Comparison of ENCODE assay signal across 12 cellular contexts in genomic region chr10:114131094-114131493, GRCh38. TPM values are rescaled to one million over a fixed set of nuclear protein-coding genes. Genes with fewer than 3 reads are reported as not detected.
A peak's percentile ranks its signal among the peaks of the same experiment; 100 is the strongest.
DNase-seq lines count a peak whose midpoint lies in the region; ATAC-seq lines count a peak whose summit lies in the region.
"Had no signal": no experiment of that assay in that cellular context is flagged by ENCODE, and none has a peak within 500 bp of the region (broad histone marks: within the 10 kb centered on the region; RNA-seq: fewer than 3 reads in every experiment).

No MANE protein-coding gene starts in this region.

- no peaks in the 10 kb centered on the region for H3K9me3 Mint-ChIP-seq in memory B cell

- H3K27me3 Mint-ChIP-seq in memory B cell, result no peaks in the 10 kb centered on the region

- H3K79me2 ChIP-seq in Karpas-422 (ENCODE audit: low read length), result no peaks in the 10 kb centered on the region

- H3K27ac ChIP-seq in Karpas-422 (ENCODE audit: low read length), result peak overlapping the region; percentile 64
- no peak overlapping the region for H3K27ac ChIP-seq in aorta (ENCODE audit: low read depth in 1 of 2, low read length in 2 of 2)

- H3K4me1 Mint-ChIP-seq in memory B cell, result peaks cover 13% of the 10 kb centered on the region
- H3K4me1 Mint-ChIP-seq: mesothelial cell of epicardium had no signal

- ATAC-seq in GM18858 (IDR thresholded peaks at IDR 0.05; ENCODE audit: unreplicated experiment) (peak; percentile 68), GM21723 (IDR thresholded peaks at IDR 0.05; ENCODE audit: unreplicated experiment) (peak; percentile 90), memory B cell (ENCODE audit: low read depth) (peak; percentile 99), aorta (ENCODE audit: low FRiP score) (no peak)

- H3K36me3 ChIP-seq in Karpas-422 (ENCODE audit: insufficient read depth, low read length), result peaks cover 8% of the 10 kb centered on the region; the same call in 1 of the 2 replicates
- H3K36me3 ChIP-seq in aorta (ENCODE audit: control insufficient read depth in 1 of 2, insufficient read depth in 2 of 2, low read length in 1 of 2), result peaks cover 4 to 12% of the 10 kb centered on the region in 2 donors

- H3K9me3 ChIP-seq in Karpas-422 (ENCODE audit: low read length) (no peaks in the 10 kb centered on the region), aorta (ENCODE audit: control insufficient read depth, low read length) (no peaks in the 10 kb centered on the region)

- H3K4me1 ChIP-seq in Karpas-422 (ENCODE audit: low read length) (peaks cover 12% of the 10 kb centered on the region), aorta (ENCODE audit: control insufficient read depth in 1 of 2, insufficient read depth in 2 of 2, low read length in 2 of 2) (no peaks in the 10 kb centered on the region)

- H2AFZ ChIP-seq in Karpas-422 (ENCODE audit: low read length), result peak overlapping the region; percentile 80

- no peak overlapping the region for H3K9ac ChIP-seq in Karpas-422 (ENCODE audit: low read length)

- intact Hi-C loops in aorta (cut with DNase I), result no loop called here

- WGBS in aorta, 2 donors, result 89 to 90% methylated on average over 3 of the region's 3 CpGs

- peak overlapping the region; percentile 5 for H3K4me3 Mint-ChIP-seq in memory B cell
- H3K4me3 Mint-ChIP-seq: mesothelial cell of epicardium had no signal

- H3K36me3 Mint-ChIP-seq in memory B cell, result peaks cover 39% of the 10 kb centered on the region

- peak; percentile 76 for DNase-seq in Karpas-422
- DNase-seq in memory B cell (ENCODE audit: low spot score in 2 of 2), result peak in 1 of 2 donors; percentile 30
- no peak for DNase-seq in NCI-H187 (lab: John Stamatoyannopoulos, UW)
- no peak for DNase-seq in aorta
- DNase-seq in superior temporal gyrus (ENCODE audit: extremely low spot score), result no peak
- DNase-seq: activated CD4-positive, alpha-beta T cell treated with anti-CD3 and anti-CD28 coated beads, Interleukin-2, amount 50 U/mL, for 1 hour; amygdala; DMS153; NCI-H2029 treated with DMSO at 0.1 percent for 48 hours had no signal

- H3K4me2 ChIP-seq in Karpas-422 (ENCODE audit: low read depth, low read length, poor library complexity, severe bottlenecking), result peak overlapping the region; percentile 57

- H3K27me3 ChIP-seq in Karpas-422 (ENCODE audit: low read length) (no peaks in the 10 kb centered on the region), aorta (ENCODE audit: control insufficient read depth in 1 of 2, insufficient read depth in 2 of 2, low read length in 1 of 2) (no peaks in the 10 kb centered on the region)

- H4K20me1 ChIP-seq in Karpas-422 (ENCODE audit: insufficient read depth, low read depth, low read length), result no peaks in the 10 kb centered on the region

- peak overlapping the region; percentile 74 for H3K27ac Mint-ChIP-seq in memory B cell
- H3K27ac Mint-ChIP-seq: mesothelial cell of epicardium had no signal

- H3K9me2 ChIP-seq in Karpas-422 (replicated peaks; ENCODE audit: insufficient read depth, low read length), result no peaks in the 10 kb centered on the region

- H3K4me3 ChIP-seq in Karpas-422 (ENCODE audit: low read length) (no peak overlapping the region), aorta (ENCODE audit: low read length in 2 of 2) (no peak overlapping the region)

RNA-seq across cellular contexts. Expression of gene CCDC186, which starts 42.9 kb away (rescaled TPM):
- 14.6 and 24.2 TPM in 2 replicates for total RNA-seq in Karpas-422 (2014; rRNA removed; shearing (Covaris generic); ENCODE audit: low replicate concordance)
- total RNA-seq in aorta, result 10 to 100 TPM; 22.6 to 28.0 TPM
- polyA plus RNA-seq in aorta, result 1 to 10 TPM; 6.5 to 7.1 TPM

RNA-seq across cellular contexts. Expression of gene TDRD1, which starts 48.1 kb away (rescaled TPM):
- not detected in 2 replicates for total RNA-seq in Karpas-422 (2014; rRNA removed; shearing (Covaris generic); ENCODE audit: low replicate concordance)
- under 1 TPM; 0.19 to 0.78 TPM for total RNA-seq in aorta
- polyA plus RNA-seq in aorta, result under 1 TPM in 1 of 2 donors, not detected in 1; 0.36 TPM
- total RNA-seq: mesothelial cell of epicardium had no signal
